ENCODE assay signal across 18 cellular contexts in the genomic region with DNA sequence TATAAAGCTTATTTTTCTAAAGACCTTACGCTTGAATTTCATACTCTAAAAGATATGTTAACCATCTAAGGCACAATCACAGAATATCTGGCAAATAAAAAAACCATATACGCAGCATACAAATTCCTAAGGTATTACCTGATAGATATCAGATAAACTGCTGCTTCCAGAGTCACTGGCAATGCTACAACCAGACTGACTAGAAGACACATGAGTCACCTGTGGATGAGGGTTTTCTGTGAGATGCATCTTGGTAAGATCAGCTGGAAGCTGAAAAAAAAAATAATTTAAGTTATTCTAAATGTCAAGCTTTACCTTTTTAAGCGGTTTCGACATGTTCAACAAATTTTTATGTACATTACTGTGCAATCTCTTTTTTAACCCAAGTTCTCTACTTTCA.
DNase-seq lines count a peak whose midpoint lies in the region; ATAC-seq and TF ChIP-seq lines count a peak whose summit lies in the region.
"Had no signal": no experiment of that assay in that cellular context is flagged by ENCODE, and none has a peak within 500 bp of the region (broad histone marks: within the 10 kb centered on the region; RNA-seq: fewer than 3 reads in every experiment).

No MANE protein-coding gene starts in this region.

- H3K27me3 ChIP-seq in adipocyte (replicated peaks; ENCODE audit: control insufficient read depth, insufficient read depth, low read length): no peaks in the 10 kb centered on the region
- no peaks in the 10 kb centered on the region for H3K27me3 ChIP-seq in foreskin keratinocyte
- H3K27me3 ChIP-seq: body of pancreas, ovary, right lobe of liver had no signal

- peak; percentile 95 for ATAC-seq in foreskin keratinocyte
- no peak for ATAC-seq in HG02642 (IDR thresholded peaks at IDR 0.05; ENCODE audit: poor library complexity, unreplicated experiment)
- ATAC-seq: body of pancreas, GM12878, right lobe of liver had no signal

- no peak overlapping the region for H3K27ac ChIP-seq in foreskin keratinocyte
- H3K27ac ChIP-seq: body of pancreas, ovary, right lobe of liver had no signal

- no peak overlapping the region for H3K9ac ChIP-seq in adipocyte (ENCODE audit: low read length)

- no peaks in the 10 kb centered on the region for H3K9me3 ChIP-seq in adipocyte (ENCODE audit: control insufficient read depth, low read length)
- H3K9me3 ChIP-seq: body of pancreas, ovary, right lobe of liver had no signal

- H3K36me3 ChIP-seq in adipocyte (ENCODE audit: control insufficient read depth, insufficient read depth, low read length, severe bottlenecking): peaks cover 11% of the 10 kb centered on the region
- H3K36me3 ChIP-seq: ovary, right lobe of liver had no signal

- TF ChIP-seq CTCF in AG10803 (conservative IDR thresholded peaks at IDR 0.05; ENCODE audit: low read length) (no peak), foreskin keratinocyte (conservative IDR thresholded peaks at IDR 0.05) (no peak)

- H3K4me3 ChIP-seq in AG10803 (ENCODE audit: low read length): no peak overlapping the region
- no peak overlapping the region for H3K4me3 ChIP-seq in adipocyte (ENCODE audit: low read length)
- H3K4me3 ChIP-seq: body of pancreas, GM12878, ovary, right lobe of liver had no signal

- intact Hi-C loops in head of caudate nucleus (cut with DNase I): no loop called here

- peak; percentile 28 for DNase-seq in AG10803 (ENCODE audit: low read depth)
- peak; percentile 29 for DNase-seq in HPDE6-E6E7 (ENCODE audit: extremely low spot score)
- DNase-seq in adipocyte (ENCODE audit: low read depth): peak; percentile 55
- DNase-seq in foreskin keratinocyte: peak; percentile 63 to 86
- no peak for DNase-seq in activated naive CD4-positive, alpha-beta T cell treated with Interleukin-2 at 50 U/mL for 16 hours
- DNase-seq in superior temporal gyrus (ENCODE audit: extremely low spot score): no peak
- DNase-seq in head of caudate nucleus: no peak
- DNase-seq: activated gamma-delta T cell, AML-193, body of pancreas, naive B cell, NCI-H1436 treated with DMSO at 0.1 percent for 48 hours, NCI-H2171 treated with DMSO at 0.1 percent for 48 hours, ovary, right lobe of liver, T-helper 9 cell had no signal

- peaks cover 8% of the 10 kb centered on the region for H3K4me1 ChIP-seq in adipocyte (ENCODE audit: control insufficient read depth, insufficient read depth, low read length)
- H3K4me1 ChIP-seq in foreskin keratinocyte: no peaks in the 10 kb centered on the region
- H3K4me1 ChIP-seq: body of pancreas, right lobe of liver had no signal

Comparison
In these comparisons a context has a peak if more than half of its experiments do, and no peak if none do; other contexts are left out.
1. DNase-seq: peak in AG10803 (single experiment), HPDE6-E6E7 (single experiment), adipocyte (single experiment) and foreskin keratinocyte (2 of 2); none in activated naive CD4-positive, alpha-beta T cell treated with Interleukin-2 at 50 U/mL for 16 hours (single experiment), superior temporal gyrus (single experiment) and head of caudate nucleus (0 of 42).